ENCODE assay signal across 18 cellular contexts in the genomic region with DNA sequence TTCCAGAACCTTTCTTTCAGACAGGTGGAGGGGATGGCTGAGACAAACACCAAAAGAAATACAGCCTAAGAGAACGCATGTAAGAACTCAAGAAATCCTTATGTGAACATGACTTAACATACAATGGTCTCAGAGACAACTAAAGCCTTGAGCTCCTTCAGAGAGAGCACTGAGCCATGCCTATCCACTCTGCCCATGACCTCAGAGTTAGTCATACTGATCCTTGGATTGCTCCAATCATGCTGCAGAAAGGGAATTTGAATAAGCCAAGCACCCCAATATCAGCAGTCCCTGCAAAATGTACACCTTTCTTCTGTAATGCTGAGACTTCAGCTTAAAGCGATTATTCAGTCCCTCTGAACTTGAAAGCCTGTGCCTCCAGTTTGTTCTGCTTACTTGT. TPM values are rescaled to one million over a fixed set of nuclear protein-coding genes. Genes with fewer than 3 reads are reported as not detected.
DNase-seq lines count a peak whose midpoint lies in the region; TF ChIP-seq lines count a peak whose summit lies in the region.
"Had no signal": no experiment of that assay in that cellular context is flagged by ENCODE, and none has a peak within 500 bp of the region (broad histone marks: within the 10 kb centered on the region; RNA-seq: fewer than 3 reads in every experiment).

No MANE protein-coding gene starts in this region.

- peaks cover 9% of the 10 kb centered on the region for H3K4me1 ChIP-seq in mesenchymal stem cell (ENCODE audit: control insufficient read depth, insufficient read depth, low read depth, low read length)
- H3K4me1 ChIP-seq in testis: no peaks in the 10 kb centered on the region
- no peaks in the 10 kb centered on the region for H3K4me1 ChIP-seq in mesendoderm (ENCODE audit: control insufficient read depth, low read depth, low read length)
- H3K4me1 ChIP-seq: BLaER1 treated with 17β-estradiol and CSF1 and Interleukin-3, amounts not matched to agents 10 nM and 100 nM; prostate gland; SJSA1 had no signal

- H4K8ac ChIP-seq in mesenchymal stem cell (ENCODE audit: low read length): no peak overlapping the region
- H4K8ac ChIP-seq in mesendoderm (ENCODE audit: low read depth, low read length): no peak overlapping the region

- no peak overlapping the region for H2BK15ac ChIP-seq in mesenchymal stem cell (ENCODE audit: low read depth, poor library complexity, severe bottlenecking)
- no peak overlapping the region for H2BK15ac ChIP-seq in mesendoderm (replicated peaks; ENCODE audit: low read depth)

- WGBS in mesenchymal stem cell: 92% methylated on average over 2 of the region's 2 CpGs
- 96% methylated on average over 2 of the region's 2 CpGs for WGBS in testis, 2 donors
- WGBS in mesendoderm (ENCODE audit: extremely low coverage, insufficient coverage, low lambda C conversion rate): no CpG with 5 or more reads among the region's 2 CpGs

- H3K4ac ChIP-seq in mesenchymal stem cell (ENCODE audit: low read depth in 1 of 2, low read length in 2 of 2) (no peak overlapping the region), mesendoderm (ENCODE audit: low read depth, low read length) (no peak overlapping the region)

- H3K79me1 ChIP-seq in mesenchymal stem cell (replicated peaks; ENCODE audit: low read length, poor library complexity, severe bottlenecking): peaks cover 15% of the 10 kb centered on the region
- H3K79me1 ChIP-seq in mesendoderm (ENCODE audit: low read length): no peaks in the 10 kb centered on the region

- no peak overlapping the region for H2AK5ac ChIP-seq in mesenchymal stem cell (ENCODE audit: low read length, severe bottlenecking)
- H2AK5ac ChIP-seq in mesendoderm (ENCODE audit: low read length): no peak overlapping the region

- H4K91ac ChIP-seq in mesenchymal stem cell (ENCODE audit: low read length): no peak overlapping the region

- no peaks in the 10 kb centered on the region for H3K27me3 ChIP-seq in mesenchymal stem cell (ENCODE audit: control insufficient read depth in 1 of 2, insufficient read depth in 1 of 2, low read length in 2 of 2)
- H3K27me3 ChIP-seq in testis: no peaks in the 10 kb centered on the region
- no peaks in the 10 kb centered on the region for H3K27me3 ChIP-seq in mesendoderm (ENCODE audit: insufficient read depth, low read length, poor library complexity)
- H3K27me3 ChIP-seq: BLaER1 treated with 17β-estradiol and CSF1 and Interleukin-3, amounts not matched to agents 10 nM and 100 nM; SJSA1 had no signal

- no peak overlapping the region for H3K27ac ChIP-seq in mesenchymal stem cell (ENCODE audit: low read length, poor library complexity, severe bottlenecking)
- H3K27ac ChIP-seq in testis: no peak overlapping the region
- no peak overlapping the region for H3K27ac ChIP-seq in mesendoderm (ENCODE audit: low read depth, low read length)
- H3K27ac ChIP-seq: BLaER1 treated with 17β-estradiol and CSF1 and Interleukin-3, amounts not matched to agents 10 nM and 100 nM; prostate gland; SJSA1 had no signal

- no peak overlapping the region for H2AFZ ChIP-seq in mesenchymal stem cell (ENCODE audit: low read depth, low read length)

- H2BK12ac ChIP-seq in mesenchymal stem cell (ENCODE audit: low read length in 2 of 2): no peak overlapping the region

- H3K23ac ChIP-seq in mesenchymal stem cell (ENCODE audit: low read length in 2 of 2): no peak overlapping the region
- H3K23ac ChIP-seq in mesendoderm (ENCODE audit: low read length): no peak overlapping the region

- no peak overlapping the region for H3K9ac ChIP-seq in mesenchymal stem cell (ENCODE audit: low read length)
- H3K9ac ChIP-seq in mesendoderm (ENCODE audit: low read length): no peak overlapping the region
- H3K9ac ChIP-seq: BLaER1 treated with 17β-estradiol and CSF1 and Interleukin-3, amounts not matched to agents 10 nM and 100 nM had no signal

- intact Hi-C loops in testis (cut with DNase I; ENCODE audit: low total_unique reads): no loop called here

- H3K18ac ChIP-seq in mesenchymal stem cell (ENCODE audit: low read depth in 1 of 2, low read length in 2 of 2): no peak overlapping the region
- H3K18ac ChIP-seq in mesendoderm (ENCODE audit: low read length): no peak overlapping the region

- TF ChIP-seq POLR2A in testis (IDR thresholded peaks at IDR 0.05): no peak

- H3K4me2 ChIP-seq in mesenchymal stem cell (ENCODE audit: low read length, poor library complexity, severe bottlenecking) (no peak overlapping the region), mesendoderm (ENCODE audit: low read length) (no peak overlapping the region)
- H3K4me2 ChIP-seq: BLaER1 treated with 17β-estradiol and CSF1 and Interleukin-3, amounts not matched to agents 10 nM and 100 nM had no signal

- TF ChIP-seq CTCF in testis (IDR thresholded peaks at IDR 0.05): no peak

- H2BK5ac ChIP-seq in mesenchymal stem cell (ENCODE audit: low read depth, low read length, poor library complexity, severe bottlenecking) (no peak overlapping the region), mesendoderm (ENCODE audit: low read length) (no peak overlapping the region)

- H4K5ac ChIP-seq in mesendoderm (ENCODE audit: low read length): no peak overlapping the region

- peaks cover 28 to 75% of the 10 kb centered on the region in 2 experiments for H3K36me3 ChIP-seq in mesenchymal stem cell (ENCODE audit: control insufficient read depth in 1 of 2, insufficient read depth in 2 of 2, low read depth in 1 of 2, low read length in 2 of 2)
- no peaks in the 10 kb centered on the region for H3K36me3 ChIP-seq in testis (ENCODE audit: low read depth, missing control alignments)
- H3K36me3 ChIP-seq in mesendoderm (ENCODE audit: control insufficient read depth, insufficient read depth, low read length): peaks cover 10% of the 10 kb centered on the region

- H3K4me3 ChIP-seq in mesenchymal stem cell (ENCODE audit: insufficient read depth in 1 of 2, low read depth in 1 of 2, low read length in 2 of 2): no peak overlapping the region
- no peak overlapping the region for H3K4me3 ChIP-seq in testis
- no peak overlapping the region for H3K4me3 ChIP-seq in mesendoderm (ENCODE audit: low read length)
- H3K4me3 ChIP-seq: BLaER1 treated with 17β-estradiol and CSF1 and Interleukin-3, amounts not matched to agents 10 nM and 100 nM; prostate gland; SJSA1 had no signal

- H3K79me2 ChIP-seq in mesendoderm (ENCODE audit: control insufficient read depth, insufficient read depth, low read length): no peaks in the 10 kb centered on the region

- H3K14ac ChIP-seq in mesenchymal stem cell (ENCODE audit: low read length in 2 of 2): no peak overlapping the region

- no peak overlapping the region for H3K56ac ChIP-seq in mesendoderm (ENCODE audit: low read length)

- no peaks in the 10 kb centered on the region for H3K9me3 ChIP-seq in mesenchymal stem cell (ENCODE audit: control insufficient read depth, low read length)
- no peaks in the 10 kb centered on the region for H3K9me3 ChIP-seq in testis
- H3K9me3 ChIP-seq: BLaER1 treated with 17β-estradiol and CSF1 and Interleukin-3, amounts not matched to agents 10 nM and 100 nM; prostate gland; SJSA1 had no signal

- H2BK120ac ChIP-seq in mesenchymal stem cell (ENCODE audit: low read depth, low read length) (no peak overlapping the region), mesendoderm (ENCODE audit: low read depth, low read length) (no peak overlapping the region)

- DNase-seq in EH (ENCODE audit: low read depth) (peak; percentile 42), M059J (ENCODE audit: low read depth) (peak; percentile 65), dermis blood vessel endothelial cell (peak; percentile 19), mesenchymal stem cell (peak; percentile 22), testis (no peak), NCI-H1105 (lab: John Stamatoyannopoulos, UW) (no peak), mesendoderm (no peak), NCI-H446 (lab: John Stamatoyannopoulos, UW) (no peak)
- DNase-seq: activated CD4-positive, alpha-beta T cell treated with anti-CD3 and anti-CD28 coated beads, Interleukin-2, amount 10 ng/mL, durations not matched to agents 7 days and 5 days; activated T-cell treated with anti-CD3 and anti-CD28 coated beads, Interleukin-2, amount 50 U/mL, for 1 hour; amygdala; Kasumi-1; left ventricle myocardium superior; naive thymus-derived CD8-positive, alpha-beta T cell; NCI-H1694 had no signal

RNA-seq across cellular contexts. Expression of a gene that starts 43.2 kb away (rescaled TPM):
- total RNA-seq in M059J (2014; rRNA removed; shearing (Covaris generic)): 8.7 and 13.7 TPM in 2 replicates
- total RNA-seq in dermis blood vessel endothelial cell (32.8 and 38.4 TPM in 2 replicates), testis (100 to 1,000 TPM; 145 to 200 TPM)
- 22.7 TPM for polyA plus RNA-seq in mesenchymal stem cell (2013, experiment 1 of 2)
- polyA plus RNA-seq in mesenchymal stem cell (2013, experiment 2 of 2): 22.9 TPM
- 180 TPM for polyA plus RNA-seq in testis (ENCODE audit: insufficient read depth, low read depth, low replicate concordance)
- 30.5 TPM for polyA plus RNA-seq in mesendoderm (2013, experiment 1 of 2)
- 30.1 TPM for polyA plus RNA-seq in mesendoderm (2013, experiment 2 of 2)

RNA-seq across cellular contexts. Expression of a gene that starts 48.7 kb away (rescaled TPM):
- 28.6 and 61.2 TPM in 2 replicates for total RNA-seq in M059J (2014; rRNA removed; shearing (Covaris generic))
- total RNA-seq in dermis blood vessel endothelial cell (39.0 and 41.0 TPM in 2 replicates), testis (10 to 100 TPM; 44.1 to 56.5 TPM)
- polyA plus RNA-seq in mesenchymal stem cell (2013, experiment 1 of 2): 20.8 TPM
- 19.5 TPM for polyA plus RNA-seq in mesenchymal stem cell (2013, experiment 2 of 2)
- polyA plus RNA-seq in testis (ENCODE audit: insufficient read depth, low read depth, low replicate concordance): 42.1 TPM
- 34.7 TPM for polyA plus RNA-seq in mesendoderm (2013, experiment 1 of 2)
- polyA plus RNA-seq in mesendoderm (2013, experiment 2 of 2): 34.3 TPM

Comparison
In these comparisons a context has a peak if more than half of its experiments do, and no peak if none do; other contexts are left out.
1. DNase-seq: peak in EH (single experiment), M059J (single experiment), dermis blood vessel endothelial cell (single experiment) and mesenchymal stem cell (single experiment); none in testis (single experiment), NCI-H1105 (single experiment), mesendoderm (single experiment) and NCI-H446 (0 of 2).